In the genomic region with DNA sequence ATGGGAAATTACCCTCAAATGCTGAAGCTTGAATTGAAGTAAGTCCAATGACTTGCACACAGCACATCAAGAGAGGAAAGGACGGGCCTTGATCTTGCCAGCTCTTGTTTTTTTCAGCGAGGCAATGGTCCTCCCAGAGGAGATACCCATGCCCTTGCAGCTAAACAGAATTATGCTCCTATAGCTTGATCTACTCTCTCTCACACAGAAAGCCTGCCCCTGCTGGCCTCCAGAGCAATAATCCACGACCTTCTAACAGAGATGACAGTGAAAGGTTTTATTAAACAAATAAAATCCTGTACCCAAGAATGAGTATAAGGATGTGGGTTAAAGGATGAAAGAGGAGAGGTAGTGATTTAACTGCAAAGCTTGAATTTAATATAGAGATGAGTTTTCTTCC, we compare ENCODE assay signal across 13 cellular contexts.
A peak's percentile ranks its signal among the peaks of the same experiment; 100 is the strongest.
DNase-seq lines count a peak whose midpoint lies in the region; ATAC-seq and TF ChIP-seq lines count a peak whose summit lies in the region.
"Had no signal": no experiment of that assay in that cellular context is flagged by ENCODE, and none has a peak within 500 bp of the region (broad histone marks: within the 10 kb centered on the region; RNA-seq: fewer than 3 reads in every experiment).

No MANE protein-coding gene starts in this region.

- H3K27me3 ChIP-seq in MM.1S (replicated peaks; ENCODE audit: insufficient read depth, low read length) (no peaks in the 10 kb centered on the region), hepatocyte (no peaks in the 10 kb centered on the region), Peyer's patch (no peaks in the 10 kb centered on the region)
- H3K27me3 ChIP-seq in CD4-positive, alpha-beta T cell (ENCODE audit: control insufficient read depth, insufficient read depth, low read length): no peaks in the 10 kb centered on the region
- H3K27me3 ChIP-seq: upper lobe of left lung had no signal

- DNase-seq in MM.1S (peak; percentile 46), hepatocyte (ENCODE audit: low spot score) (no peak), hepatic stellate cell (ENCODE audit: low spot score) (no peak), Peyer's patch (no peak)
- no peak for DNase-seq in CD4-positive, alpha-beta T cell
- DNase-seq: activated CD8-positive, alpha-beta T cell treated with anti-CD3 and anti-CD28 coated beads for 36 hours; DMS79 treated with DMSO at 0.1 percent for 48 hours; NCI-H146; upper lobe of left lung had no signal

- no peaks in the 10 kb centered on the region for H3K4me1 Mint-ChIP-seq in CD4-positive, alpha-beta T cell (ENCODE audit: low read depth)

- CTCF ChIA-PET in CD4-positive, alpha-beta T cell (lab: Charles Lee): no interaction called here

- no peak overlapping the region for H3K27ac Mint-ChIP-seq in CD4-positive, alpha-beta T cell
- H3K27ac Mint-ChIP-seq: activated CD8-positive, alpha-beta T cell treated with anti-CD3 and anti-CD28 coated beads for 36 hours had no signal

- H3K9me3 ChIP-seq in MM.1S (replicated peaks; ENCODE audit: insufficient read depth, low read length) (no peaks in the 10 kb centered on the region), hepatocyte (ENCODE audit: low read depth) (no peaks in the 10 kb centered on the region), Peyer's patch (peaks cover 0 to 11% (median 0%) of the 10 kb centered on the region in 4 donors)
- H3K9me3 ChIP-seq in CD4-positive, alpha-beta T cell (ENCODE audit: control insufficient read depth, low read length): peaks cover 7% of the 10 kb centered on the region

- H3K4me3 Mint-ChIP-seq in CD4-positive, alpha-beta T cell: no peak overlapping the region
- H3K4me3 Mint-ChIP-seq: activated CD8-positive, alpha-beta T cell treated with anti-CD3 and anti-CD28 coated beads for 36 hours had no signal

- POLR2A ChIA-PET in CD4-positive, alpha-beta T cell (lab: Charles Lee): no interaction called here

- no peaks in the 10 kb centered on the region for H3F3A ChIP-seq in MM.1S (ENCODE audit: insufficient read depth, low read length)

- H3K4me1 ChIP-seq in MM.1S (ENCODE audit: low read length) (peaks cover 4% of the 10 kb centered on the region), hepatocyte (ENCODE audit: insufficient read depth) (no peaks in the 10 kb centered on the region), Peyer's patch (no peaks in the 10 kb centered on the region)
- H3K4me1 ChIP-seq: upper lobe of left lung had no signal

- no peak overlapping the region for H2AFZ ChIP-seq in MM.1S (ENCODE audit: low read length)
- no peak overlapping the region for H2AFZ ChIP-seq in hepatocyte

- no peak overlapping the region for H3K4me2 ChIP-seq in MM.1S (ENCODE audit: low read depth, low read length)
- H3K4me2 ChIP-seq in hepatocyte: no peak overlapping the region

- no peaks in the 10 kb centered on the region for H3K36me3 Mint-ChIP-seq in CD4-positive, alpha-beta T cell (ENCODE audit: low read depth)

- H3K79me2 ChIP-seq in MM.1S (ENCODE audit: low read length): no peaks in the 10 kb centered on the region
- no peaks in the 10 kb centered on the region for H3K79me2 ChIP-seq in hepatocyte

- intact Hi-C loops in CD4-positive, alpha-beta T cell (cut with DNase I, micrococcal nuclease): no loop called here

- H3K9ac ChIP-seq in MM.1S (ENCODE audit: low read length): no peak overlapping the region

- H3K4me3 ChIP-seq in MM.1S (ENCODE audit: low read length): no peak overlapping the region
- H3K4me3 ChIP-seq in hepatocyte: no peak overlapping the region
- H3K4me3 ChIP-seq in Peyer's patch: no peak overlapping the region
- H3K4me3 ChIP-seq: upper lobe of left lung had no signal

- ATAC-seq in GM19467 (IDR thresholded peaks at IDR 0.05; ENCODE audit: unreplicated experiment) (peak; percentile 56), HG02763 (IDR thresholded peaks at IDR 0.05; ENCODE audit: unreplicated experiment) (no peak)
- no peak for ATAC-seq in CD4-positive, alpha-beta T cell (ENCODE audit: poor library complexity)
- ATAC-seq: activated CD8-positive, alpha-beta T cell treated with anti-CD3 and anti-CD28 coated beads for 36 hours; Right ventricle myocardium inferior had no signal

- peaks cover 16% of the 10 kb centered on the region for H3K9me3 Mint-ChIP-seq in CD4-positive, alpha-beta T cell

- no peaks in the 10 kb centered on the region for H3K36me3 ChIP-seq in MM.1S (replicated peaks; ENCODE audit: insufficient read depth, low read length)
- no peaks in the 10 kb centered on the region for H3K36me3 ChIP-seq in hepatocyte (replicated peaks; ENCODE audit: insufficient read depth, low read depth)
- H3K36me3 ChIP-seq in Peyer's patch: no peaks in the 10 kb centered on the region
- H3K36me3 ChIP-seq: upper lobe of left lung had no signal

- TF ChIP-seq POLR2A in Peyer's patch (IDR thresholded peaks at IDR 0.05): no peak

- H3K27ac ChIP-seq in C4-2B: no peak overlapping the region
- no peak overlapping the region for H3K27ac ChIP-seq in MM.1S (ENCODE audit: low read length)
- no peak overlapping the region for H3K27ac ChIP-seq in hepatocyte
- H3K27ac ChIP-seq in Peyer's patch: no peak overlapping the region
- H3K27ac ChIP-seq in CD4-positive, alpha-beta T cell (ENCODE audit: low read depth, low read length): no peak overlapping the region
- H3K27ac ChIP-seq: upper lobe of left lung had no signal

- H3K9me2 ChIP-seq in MM.1S (replicated peaks; ENCODE audit: insufficient read depth, low read length): no peaks in the 10 kb centered on the region
- no peaks in the 10 kb centered on the region for H3K9me2 ChIP-seq in hepatocyte (replicated peaks; ENCODE audit: insufficient read depth)

- H3K27me3 Mint-ChIP-seq in CD4-positive, alpha-beta T cell: peaks cover 17% of the 10 kb centered on the region

- 59% methylated on average over 3 of the region's 3 CpGs for WGBS in hepatocyte (ENCODE audit: low lambda C conversion rate, missing lambda C conversion rate)

- no peaks in the 10 kb centered on the region for H4K20me1 ChIP-seq in MM.1S (ENCODE audit: insufficient read depth, low read length)
- H4K20me1 ChIP-seq in hepatocyte (ENCODE audit: insufficient read depth, poor library complexity, severe bottlenecking): no peaks in the 10 kb centered on the region

- TF ChIP-seq CTCF in C4-2B (conservative IDR thresholded peaks at IDR 0.05) (peak; percentile 49), MM.1S (IDR thresholded peaks at IDR 0.05; ENCODE audit: low read length) (peak; percentile 66), hepatocyte (IDR thresholded peaks at IDR 0.05; ENCODE audit: poor library complexity) (peak; percentile 29), Peyer's patch (IDR thresholded peaks at IDR 0.05) (no peak)
- no peak for TF ChIP-seq CTCF in CD4-positive, alpha-beta T cell (IDR thresholded peaks at IDR 0.05)

Comparison
In these comparisons a context has a peak if more than half of its experiments do, and no peak if none do; other contexts are left out.
1. CTCF ChIP-seq: peak in C4-2B (single experiment), MM.1S (single experiment) and hepatocyte (single experiment); none in Peyer's patch (0 of 6) and CD4-positive, alpha-beta T cell (single experiment).